ENCODE assay signal across 22 cellular contexts in the genomic region with DNA sequence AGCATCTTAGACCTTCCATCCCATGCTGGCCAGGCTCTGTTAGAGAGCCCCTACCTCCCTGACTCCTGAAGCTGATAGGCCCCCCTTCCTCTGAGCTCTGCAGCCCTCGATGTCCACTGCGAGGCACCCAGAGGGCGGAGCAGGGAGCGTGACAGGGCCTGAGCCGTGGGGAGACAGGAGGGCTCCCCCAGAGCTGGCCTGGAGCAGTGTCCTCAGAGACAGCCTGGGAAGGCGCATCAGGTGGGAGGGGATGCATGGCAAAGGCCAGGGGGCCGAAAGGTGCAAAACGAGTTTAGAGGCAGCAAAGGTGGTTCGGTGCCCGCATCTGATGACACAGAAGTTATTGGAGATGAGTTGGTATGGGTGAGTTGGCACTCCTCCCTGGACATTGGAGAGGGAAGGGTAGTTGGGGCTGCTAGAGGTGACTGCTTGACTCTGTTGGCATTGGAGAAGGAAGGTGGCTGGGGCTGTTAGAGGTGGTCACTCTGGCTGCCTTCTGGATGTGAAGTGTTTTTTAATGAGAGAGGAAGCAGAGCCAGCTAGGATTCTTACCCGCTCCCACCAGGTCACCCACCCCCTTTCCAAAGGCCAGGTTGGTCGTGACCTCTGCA. TPM values are rescaled to one million over a fixed set of nuclear protein-coding genes. Genes with fewer than 3 reads are reported as not detected.
DNase-seq lines count a peak whose midpoint lies in the region; ATAC-seq and TF ChIP-seq lines count a peak whose summit lies in the region.
"Had no signal": no experiment of that assay in that cellular context is flagged by ENCODE, and none has a peak within 500 bp of the region (broad histone marks: within the 10 kb centered on the region; RNA-seq: fewer than 3 reads in every experiment).

No MANE protein-coding gene starts in this region.

- no peak overlapping the region for H3K27ac ChIP-seq in right atrium auricular region
- no peak overlapping the region for H3K27ac ChIP-seq in right lobe of liver
- no peak overlapping the region for H3K27ac ChIP-seq in ascending aorta
- H3K27ac ChIP-seq: C4-2B, spleen, uterus had no signal

- intact Hi-C loops in left ventricle myocardium superior (cut with micrococcal nuclease) (no loop called here), right lobe of liver (cut with DNase I) (loop anchor here in 1 of 2 donors (5.0 kb wide), 1 partner anchor 213 kb away; no protein-coding TSS in a partner anchor), ascending aorta (cut with DNase I) (no loop called here)
- intact Hi-C loops in activated CD8-positive, alpha-beta T cell treated with anti-CD3 and anti-CD28 coated beads for 36 hours (cut with micrococcal nuclease) = no loop called here

- H3K4me3 ChIP-seq in right atrium auricular region (no peak overlapping the region), right lobe of liver (no peak overlapping the region), ascending aorta (no peak overlapping the region)
- H3K4me3 ChIP-seq: spleen, uterus had no signal

- H3K27me3 ChIP-seq in right atrium auricular region (no peaks in the 10 kb centered on the region), right lobe of liver (no peaks in the 10 kb centered on the region), ascending aorta (no peaks in the 10 kb centered on the region)
- H3K27me3 ChIP-seq: spleen, uterus had no signal

- no peaks in the 10 kb centered on the region for H3K27me3 Mint-ChIP-seq in activated CD8-positive, alpha-beta T cell treated with anti-CD3 and anti-CD28 coated beads for 36 hours
- H3K27me3 Mint-ChIP-seq: dendritic cell treated with granulocyte-macrophage colony-stimulating factor and Interleukin-4, amounts not matched to agents 40 ng/mL and 50 ng/mL, for 4 days; memory B cell; stimulated activated memory B cell treated with anti-CD40 and anti-IgM and Interleukin-4, amounts not matched to agents 10 μg/mL and 1 μg/mL and 100 μg/mL, for 72 hours had no signal

- H3K9me3 ChIP-seq in right atrium auricular region (no peaks in the 10 kb centered on the region), right lobe of liver (no peaks in the 10 kb centered on the region), ascending aorta (no peaks in the 10 kb centered on the region)
- H3K9me3 ChIP-seq: spleen, uterus had no signal

- no peak overlapping the region for H3K4me3 Mint-ChIP-seq in activated CD8-positive, alpha-beta T cell treated with anti-CD3 and anti-CD28 coated beads for 36 hours
- H3K4me3 Mint-ChIP-seq: activated naive CD4-positive, alpha-beta T cell treated with anti-CD3 and anti-CD28 coated beads for 36 hours; activated T-cell treated with anti-CD3 and anti-CD28 coated beads, Interleukin-2, amount 50 U/mL, for 4 hours; dendritic cell treated with granulocyte-macrophage colony-stimulating factor and Interleukin-4, amounts not matched to agents 40 ng/mL and 50 ng/mL, for 4 days; H9; memory B cell; stimulated activated memory B cell treated with anti-CD40 and anti-IgM and Interleukin-4, amounts not matched to agents 10 μg/mL and 1 μg/mL and 100 μg/mL, for 72 hours had no signal

- H3K4me1 ChIP-seq in right atrium auricular region (peaks cover 0 to 3% of the 10 kb centered on the region in 2 donors), right lobe of liver (no peaks in the 10 kb centered on the region), ascending aorta (no peaks in the 10 kb centered on the region)
- H3K4me1 ChIP-seq: uterus had no signal

- no peak for TF ChIP-seq POLR2A in right lobe of liver (IDR thresholded peaks at IDR 0.05)

- POLR2A ChIA-PET in activated CD8-positive, alpha-beta T cell treated with anti-CD3 and anti-CD28 coated beads for 36 hours (lab: Charles Lee) = no interaction called here

- WGBS in right lobe of liver (ENCODE audit: insufficient coverage, low coverage, low lambda C conversion rate, missing lambda C conversion rate) = 88% methylated on average over 7 of the region's 12 CpGs

- no peak overlapping the region for H3K27ac Mint-ChIP-seq in activated CD8-positive, alpha-beta T cell treated with anti-CD3 and anti-CD28 coated beads for 36 hours
- H3K27ac Mint-ChIP-seq: activated naive CD4-positive, alpha-beta T cell treated with anti-CD3 and anti-CD28 coated beads for 36 hours; dendritic cell treated with granulocyte-macrophage colony-stimulating factor and Interleukin-4, amounts not matched to agents 40 ng/mL and 50 ng/mL, for 4 days; memory B cell; stimulated activated memory B cell treated with anti-CD40 and anti-IgM and Interleukin-4, amounts not matched to agents 10 μg/mL and 1 μg/mL and 100 μg/mL, for 72 hours had no signal

- H3K9me3 Mint-ChIP-seq in activated CD8-positive, alpha-beta T cell treated with anti-CD3 and anti-CD28 coated beads for 36 hours = no peaks in the 10 kb centered on the region
- H3K9me3 Mint-ChIP-seq: activated naive CD4-positive, alpha-beta T cell treated with anti-CD3 and anti-CD28 coated beads for 36 hours; activated T-cell treated with anti-CD3 and anti-CD28 coated beads, Interleukin-2, amount 50 U/mL, for 4 hours; dendritic cell treated with granulocyte-macrophage colony-stimulating factor and Interleukin-4, amounts not matched to agents 40 ng/mL and 50 ng/mL, for 4 days; H9; memory B cell; stimulated activated memory B cell treated with anti-CD40 and anti-IgM and Interleukin-4, amounts not matched to agents 10 μg/mL and 1 μg/mL and 100 μg/mL, for 72 hours had no signal

- H3K36me3 ChIP-seq in right atrium auricular region (no peaks in the 10 kb centered on the region), right lobe of liver (no peaks in the 10 kb centered on the region), ascending aorta (peaks cover 0 to 16% of the 10 kb centered on the region in 2 donors)
- H3K36me3 ChIP-seq: uterus had no signal

- CTCF ChIA-PET in activated CD8-positive, alpha-beta T cell treated with anti-CD3 and anti-CD28 coated beads for 36 hours (lab: Charles Lee) = interaction anchor here (0.8 to 6.0 kb wide), 19 partner anchors 9 to 329 kb away, joined by 3 to 83 read pairs (median 3); no protein-coding TSS in a partner anchor

- no peak for TF ChIP-seq CTCF in right atrium auricular region (IDR thresholded peaks at IDR 0.05)
- no peak for TF ChIP-seq CTCF in activated CD8-positive, alpha-beta T cell treated with anti-CD3 and anti-CD28 coated beads for 36 hours (IDR thresholded peaks at IDR 0.05)
- TF ChIP-seq CTCF in right lobe of liver (IDR thresholded peaks at IDR 0.05) = no peak
- TF ChIP-seq CTCF in ascending aorta (IDR thresholded peaks at IDR 0.05) = no peak

- no peaks in the 10 kb centered on the region for H3K4me1 Mint-ChIP-seq in activated CD8-positive, alpha-beta T cell treated with anti-CD3 and anti-CD28 coated beads for 36 hours (ENCODE audit: low read depth)

- DNase-seq in left ventricle myocardium superior = no peak
- no peak for DNase-seq in right atrium auricular region (ENCODE audit: low spot score)
- no peak for DNase-seq in activated CD8-positive, alpha-beta T cell treated with anti-CD3 and anti-CD28 coated beads for 36 hours
- no peak for DNase-seq in right lobe of liver
- no peak for DNase-seq in ascending aorta (ENCODE audit: low spot score in 2 of 2)
- DNase-seq in HUDEP-2 (lab: John Stamatoyannopoulos, UW; ENCODE audit: unreplicated experiment in 76 of 76) = no peak
- DNase-seq in kidney tubule cell (ENCODE audit: low spot score) = no peak
- DNase-seq: NCI-H1105, NCI-H2029 treated with DMSO at 0.1 percent for 48 hours had no signal

- ATAC-seq in left ventricle myocardium superior (peak; percentile 4), right lobe of liver (peak in 3 of 4 donors; percentile 4 to 30 (median 11)), HG02970 (IDR thresholded peaks at IDR 0.05; ENCODE audit: low FRiP score, unreplicated experiment) (no peak)
- ATAC-seq in activated CD8-positive, alpha-beta T cell treated with anti-CD3 and anti-CD28 coated beads for 36 hours = peak; percentile 32

- no peaks in the 10 kb centered on the region for H3K36me3 Mint-ChIP-seq in activated CD8-positive, alpha-beta T cell treated with anti-CD3 and anti-CD28 coated beads for 36 hours (ENCODE audit: low read depth)

RNA-seq across cellular contexts. Expression of gene PRF1, which starts 53.1 kb away (rescaled TPM):
- total RNA-seq in left ventricle myocardium superior (3.2 TPM), right atrium auricular region (1 to 10 TPM; 1.1 to 1.4 TPM), right lobe of liver (1 to 10 TPM; 1.7 to 6.5 (median 3.1) TPM), ascending aorta (6.2 TPM)
- 100 to 1,000 TPM; 107 to 113 TPM for total RNA-seq in activated CD8-positive, alpha-beta T cell treated with anti-CD3 and anti-CD28 coated beads for 36 hours
- total RNA-seq: H9, kidney epithelial cell, M059J, renal cortical epithelial cell had no signal

Comparison
In these comparisons a context has a peak if more than half of its experiments do, and no peak if none do; other contexts are left out.
1. RNA of gene PRF1, which starts 53.1 kb away (total RNA-seq): 107 to 113 TPM in activated CD8-positive, alpha-beta T cell treated with anti-CD3 and anti-CD28 coated beads for 36 hours; 6.2 TPM in ascending aorta (single experiment), 1.7 to 6.5 TPM in right lobe of liver, 3.2 TPM in left ventricle myocardium superior (single experiment) and 1.1 to 1.4 TPM in right atrium auricular region; every median in the first group is over 10 times any median in the second.